8 cellular contexts compared by ENCODE assay signal in genomic region chr19:23273594-23274412, GRCh38. TPM values are rescaled to one million over a fixed set of nuclear protein-coding genes. Genes with fewer than 3 reads are reported as not detected.
DNase-seq lines count a peak whose midpoint lies in the region; ATAC-seq and TF ChIP-seq lines count a peak whose summit lies in the region.

No MANE protein-coding gene starts in this region.

- H3K36me3 ChIP-seq in A673 (ENCODE audit: insufficient read depth, low read length, poor library complexity, severe bottlenecking) = peaks cover 11% of the 10 kb centered on the region

- ATAC-seq in GM18868 (IDR thresholded peaks at IDR 0.05; ENCODE audit: unreplicated experiment) (peak; percentile 100), HG03135 (IDR thresholded peaks at IDR 0.05; ENCODE audit: unreplicated experiment) (peak; percentile 99)

- peak; percentile 94 for DNase-seq in A673 (ENCODE audit: low spot score)
- peak; percentile 92 for DNase-seq in NCI-H345 (lab: John Stamatoyannopoulos, UW)
- peak; percentile 87 to 88 for DNase-seq in activated CD4-positive, alpha-beta T cell treated with anti-CD3 and anti-CD28 coated beads for 24 hours (ENCODE audit: low read depth in 2 of 2)
- peak; percentile 93 for DNase-seq in choroid plexus epithelial cell (ENCODE audit: low read depth)
- peak; percentile 85 for DNase-seq in kidney glomerular epithelial cell (lab: John Stamatoyannopoulos, UW)
- DNase-seq in stimulated activated CD4-positive, alpha-beta T cell treated with anti-CD3 and anti-CD28 coated beads, Interleukin-1b, Interleukin-23, amount 100 ng/mL, for 1 hour (ENCODE audit: low read depth in 2 of 2) = peak; percentile 69 to 87

- TF ChIP-seq CTCF in A673 (conservative IDR thresholded peaks at IDR 0.05; ENCODE audit: low read depth, low read length) (0 out of 2 replicates have a peak, but pooled peaks have one; percentile 21), choroid plexus epithelial cell (conservative IDR thresholded peaks at IDR 0.05; ENCODE audit: low read depth, low read length) (peak; percentile 24)

- H3K27me3 ChIP-seq in A673 (replicated peaks; ENCODE audit: insufficient read depth, low read depth, low read length, poor library complexity) = no peaks in the 10 kb centered on the region

- peak overlapping the region; percentile 87 for H3K27ac ChIP-seq in A673 (ENCODE audit: low read depth, low read length, poor library complexity, severe bottlenecking)

- no peaks in the 10 kb centered on the region for H3K4me1 ChIP-seq in A673 (ENCODE audit: insufficient read depth, low read length, poor library complexity, severe bottlenecking)

- H3K4me3 ChIP-seq in A673 (ENCODE audit: low read depth, low read length, poor library complexity, severe bottlenecking) (peak overlapping the region; percentile 82), choroid plexus epithelial cell (ENCODE audit: low read depth, low read length) (peak overlapping the region; percentile 75)

- BruUV-seq in A673 (replicated peaks; lab: Mats Ljungman, UMichigan) = no TSS peak

- POLR2A ChIA-PET in A673 (lab: Charles Lee; ENCODE audit: low non-redundant PET) = interaction anchor here (0.7 kb wide), 1 partner anchor 813 kb away, joined by 3 read pairs; the partner anchor contains the start of gene ZNF254

- CTCF ChIA-PET in A673 (lab: Charles Lee) = interaction anchor here (0.6 kb wide), 1 partner anchor 20 kb away, joined by 4 read pairs; no protein-coding TSS in a partner anchor

- intact Hi-C loops in A673 (cut with micrococcal nuclease; ENCODE audit: unreplicated experiment) = no loop called here

- no peaks in the 10 kb centered on the region for H3K9me3 ChIP-seq in A673 (ENCODE audit: low read depth, low read length, poor library complexity, severe bottlenecking)

RNA-seq across cellular contexts. Expression of gene ZNF724, which starts 23.6 kb away (rescaled TPM):
- total RNA-seq in A673 (2021) = 19.0 and 21.0 TPM in 2 replicates

Comparison
In these comparisons a context has a peak if more than half of its experiments do, and no peak if none do; other contexts are left out.
1. Peak in every context shown above with its lines: DNase-seq, ATAC-seq, H3K4me3 ChIP-seq and H3K27ac ChIP-seq.